In the genomic region with DNA sequence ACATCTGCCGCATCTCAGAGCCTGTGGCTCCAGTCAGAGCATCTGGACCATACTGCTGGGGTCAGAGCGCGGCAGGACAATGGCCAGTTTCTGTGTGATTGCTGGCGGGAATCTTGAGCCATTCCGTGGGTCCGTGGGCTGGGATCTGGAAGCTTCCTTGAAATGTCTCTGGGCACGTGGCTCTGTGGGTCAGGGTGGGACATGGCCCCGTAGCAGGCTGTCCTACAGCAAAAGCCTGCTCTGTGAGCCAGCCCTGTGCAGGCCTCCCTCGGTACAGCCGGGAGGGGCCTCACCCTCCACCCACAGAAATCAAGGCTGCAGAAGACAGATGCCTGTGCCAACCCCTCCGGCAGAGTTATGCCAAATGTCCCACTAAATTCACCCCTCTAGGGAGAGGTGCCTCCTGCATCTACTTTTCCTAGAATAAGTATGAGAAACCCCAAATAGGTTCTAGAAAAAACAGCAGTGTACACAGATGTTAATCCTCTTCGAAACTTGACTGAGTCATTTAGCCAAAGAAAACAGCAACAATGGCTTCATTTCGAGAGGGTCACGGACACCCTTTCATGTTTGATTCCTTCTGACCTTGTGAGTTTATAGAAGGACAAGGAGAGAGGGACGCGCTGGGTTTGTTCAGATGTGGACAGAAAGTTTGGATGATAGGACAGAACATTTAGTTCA, we compare ENCODE assay signal across 1 cellular context.
TF ChIP-seq lines count a peak whose summit lies in the region.

No MANE protein-coding gene starts in this region.

TF ChIP-seq in K562, 482 proteins besides CTCF, POLR2A, EP300 and RAD21:
- TF ChIP-seq, protein P1, sequence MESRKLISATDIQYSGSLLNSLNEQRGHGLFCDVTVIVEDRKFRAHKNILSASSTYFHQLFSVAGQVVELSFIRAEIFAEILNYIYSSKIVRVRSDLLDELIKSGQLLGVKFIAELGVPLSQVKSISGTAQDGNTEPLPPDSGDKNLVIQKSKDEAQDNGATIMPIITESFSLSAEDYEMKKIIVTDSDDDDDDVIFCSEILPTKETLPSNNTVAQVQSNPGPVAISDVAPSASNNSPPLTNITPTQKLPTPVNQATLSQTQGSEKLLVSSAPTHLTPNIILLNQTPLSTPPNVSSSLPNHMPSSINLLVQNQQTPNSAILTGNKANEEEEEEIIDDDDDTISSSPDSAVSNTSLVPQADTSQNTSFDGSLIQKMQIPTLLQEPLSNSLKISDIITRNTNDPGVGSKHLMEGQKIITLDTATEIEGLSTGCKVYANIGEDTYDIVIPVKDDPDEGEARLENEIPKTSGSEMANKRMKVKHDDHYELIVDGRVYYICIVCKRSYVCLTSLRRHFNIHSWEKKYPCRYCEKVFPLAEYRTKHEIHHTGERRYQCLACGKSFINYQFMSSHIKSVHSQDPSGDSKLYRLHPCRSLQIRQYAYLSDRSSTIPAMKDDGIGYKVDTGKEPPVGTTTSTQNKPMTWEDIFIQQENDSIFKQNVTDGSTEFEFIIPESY (CRISPR knock-in tag; IDR thresholded peaks at IDR 0.05): peak; percentile 46; the same call in 1 of the 2 replicates
- 0 out of 2 replicates have a peak, but pooled peaks have one; percentile 25 for TF ChIP-seq FOSL1 (tag; conservative IDR thresholded peaks at IDR 0.05)
- no peak for TF ChIP-seq LEF1 (IDR thresholded peaks at IDR 0.05)
- TF ChIP-seq SIRT6 (IDR thresholded peaks at IDR 0.05; ENCODE audit: low read depth, low read length): no peak
- TF ChIP-seq GTF2E2 (tag; IDR thresholded peaks at IDR 0.05): no peak
- TF ChIP-seq MAFK (IDR thresholded peaks at IDR 0.05; ENCODE audit: low read length): no peak
